ENCODE assay signal across 8 cellular contexts in genomic region chr12:7970475-7971252, GRCh38. TPM values are rescaled to one million over a fixed set of nuclear protein-coding genes. Genes with fewer than 3 reads are reported as not detected.
DNase-seq lines count a peak whose midpoint lies in the region; ATAC-seq and TF ChIP-seq lines count a peak whose summit lies in the region.

No MANE protein-coding gene starts in this region.

- peak in 1 of 2 experiments; percentile 43 for TF ChIP-seq CTCF in Caco-2 (IDR thresholded peaks at IDR 0.05; ENCODE audit: insufficient read depth in 1 of 2, low read depth in 1 of 2, low read length in 1 of 2, severe bottlenecking in 1 of 2, unreplicated experiment in 1 of 2)
- TF ChIP-seq CTCF in PC-9 (conservative IDR thresholded peaks at IDR 0.05), result no peak
- no peak for TF ChIP-seq CTCF in natural killer cell (IDR thresholded peaks at IDR 0.05)

- no peaks in the 10 kb centered on the region for H4K20me1 ChIP-seq in PC-9 (ENCODE audit: insufficient read depth)

- peak overlapping the region; percentile 65 for H3K27ac ChIP-seq in PC-9

- H3K36me3 ChIP-seq in Caco-2 (ENCODE audit: control insufficient read depth, insufficient read depth, low read length) (peaks cover 4% of the 10 kb centered on the region), PC-9 (ENCODE audit: low read depth) (no peaks in the 10 kb centered on the region)

- H3K4me1 Mint-ChIP-seq in Caco-2 (ENCODE audit: low read depth, unreplicated experiment), result peaks cover 15% of the 10 kb centered on the region
- peaks cover 40% of the 10 kb centered on the region for H3K4me1 Mint-ChIP-seq in activated T-helper 1 cell treated with anti-CD3 and anti-CD28 coated beads, Interleukin-12 subunit alpha, Interleukin-12 subunit beta, Interleukin-2, Interleukin-4 antibody, amounts not matched to agents 30 ng/mL and 10 ng/mL and 1 ng/mL, durations not matched to agents 14 hours and 24 hours and 36 hours (ENCODE audit: low read depth)
- H3K4me1 Mint-ChIP-seq in natural killer cell, result peaks cover 14 to 17% of the 10 kb centered on the region in 2 donors
- H3K4me1 Mint-ChIP-seq in stimulated activated naive B cell treated with anti-CD40 and anti-IgM and Interleukin-4, amounts not matched to agents 10 μg/mL and 1 μg/mL and 100 μg/mL, for 72 hours, result peaks cover 14 to 48% of the 10 kb centered on the region in 2 donors

- H3K27me3 Mint-ChIP-seq in Caco-2 (ENCODE audit: insufficient read depth, unreplicated experiment) (no peaks in the 10 kb centered on the region), natural killer cell (ENCODE audit: low read depth in 2 of 2) (no peaks in the 10 kb centered on the region)
- no peaks in the 10 kb centered on the region for H3K27me3 Mint-ChIP-seq in activated T-helper 1 cell treated with anti-CD3 and anti-CD28 coated beads, Interleukin-12 subunit alpha, Interleukin-12 subunit beta, Interleukin-2, Interleukin-4 antibody, amounts not matched to agents 30 ng/mL and 10 ng/mL and 1 ng/mL, durations not matched to agents 14 hours and 24 hours and 36 hours (ENCODE audit: insufficient read depth)
- no peaks in the 10 kb centered on the region for H3K27me3 Mint-ChIP-seq in stimulated activated naive B cell treated with anti-CD40 and anti-IgM and Interleukin-4, amounts not matched to agents 10 μg/mL and 1 μg/mL and 100 μg/mL, for 72 hours

- H3K9me3 Mint-ChIP-seq in Caco-2 (ENCODE audit: unreplicated experiment), result no peaks in the 10 kb centered on the region
- no peaks in the 10 kb centered on the region for H3K9me3 Mint-ChIP-seq in activated T-helper 1 cell treated with anti-CD3 and anti-CD28 coated beads, Interleukin-12 subunit alpha, Interleukin-12 subunit beta, Interleukin-2, Interleukin-4 antibody, amounts not matched to agents 30 ng/mL and 10 ng/mL and 1 ng/mL, durations not matched to agents 14 hours and 24 hours and 36 hours
- H3K9me3 Mint-ChIP-seq in natural killer cell, result no peaks in the 10 kb centered on the region
- no peaks in the 10 kb centered on the region for H3K9me3 Mint-ChIP-seq in stimulated activated naive B cell treated with anti-CD40 and anti-IgM and Interleukin-4, amounts not matched to agents 10 μg/mL and 1 μg/mL and 100 μg/mL, for 72 hours

- POLR2A ChIA-PET in Caco-2 (lab: Charles Lee) (interaction anchor here (0.5 to 13.7 kb wide), 21 partner anchors 8 to 265 kb away, joined by 3 to 749 read pairs (median 5); partner anchors contain the start of gene SLC2A3), PC-9 (lab: Charles Lee; ENCODE audit: unreplicated experiment) (interaction anchor here (0.5 to 0.9 kb wide), 7 partner anchors 10 to 336 kb away, joined by 3 to 14 read pairs (median 6); no protein-coding TSS in a partner anchor)

- H3K79me2 ChIP-seq in PC-9 (ENCODE audit: low read depth), result peaks cover 5% of the 10 kb centered on the region; the same call in 1 of the 2 replicates

- peaks cover 85% of the 10 kb centered on the region for H3K36me3 Mint-ChIP-seq in Caco-2 (ENCODE audit: insufficient read depth, unreplicated experiment)
- H3K36me3 Mint-ChIP-seq in activated T-helper 1 cell treated with anti-CD3 and anti-CD28 coated beads, Interleukin-12 subunit alpha, Interleukin-12 subunit beta, Interleukin-2, Interleukin-4 antibody, amounts not matched to agents 30 ng/mL and 10 ng/mL and 1 ng/mL, durations not matched to agents 14 hours and 24 hours and 36 hours (ENCODE audit: low read depth), result peaks cover 17% of the 10 kb centered on the region
- H3K36me3 Mint-ChIP-seq in natural killer cell, result no peaks in the 10 kb centered on the region
- peaks cover 0 to 1% of the 10 kb centered on the region in 2 donors for H3K36me3 Mint-ChIP-seq in stimulated activated naive B cell treated with anti-CD40 and anti-IgM and Interleukin-4, amounts not matched to agents 10 μg/mL and 1 μg/mL and 100 μg/mL, for 72 hours

- no peaks in the 10 kb centered on the region for H3K9me3 ChIP-seq in Caco-2
- H3K9me3 ChIP-seq in PC-9 (ENCODE audit: insufficient read depth, low read depth), result no peaks in the 10 kb centered on the region

- H3K27me3 ChIP-seq in Caco-2 (replicated peaks; ENCODE audit: control insufficient read depth, insufficient read depth, low read length) (no peaks in the 10 kb centered on the region), PC-9 (ENCODE audit: insufficient read depth, low read depth) (no peaks in the 10 kb centered on the region)

- H3K4me2 ChIP-seq in PC-9, result peak overlapping the region; percentile 81

- DNase-seq in Caco-2, result peak; percentile 99
- peak; percentile 90 for DNase-seq in HS-27A (ENCODE audit: low read depth)
- DNase-seq in PC-9, result peak; percentile 90 to 98
- DNase-seq in activated T-helper 1 cell treated with anti-CD3 and anti-CD28 coated beads, Interleukin-12 subunit alpha, Interleukin-12 subunit beta, Interleukin-2, Interleukin-4 antibody, amounts not matched to agents 30 ng/mL and 10 ng/mL and 1 ng/mL, durations not matched to agents 14 hours and 24 hours and 36 hours (ENCODE audit: low spot score), result peak; percentile 85
- DNase-seq in fibroblast of gingiva (ENCODE audit: low read depth), result peak; percentile 96
- DNase-seq in natural killer cell, result peak; percentile 69
- peak; percentile 83 for DNase-seq in stimulated activated naive B cell treated with anti-CD40 and anti-IgM and Interleukin-4, amounts not matched to agents 10 μg/mL and 1 μg/mL and 100 μg/mL, for 72 hours

- H3F3A ChIP-seq in PC-9 (ENCODE audit: insufficient read depth, low read depth), result peaks cover 26% of the 10 kb centered on the region

- H3K4me3 ChIP-seq in Caco-2 (ENCODE audit: low read depth, low read length), result peak overlapping the region; percentile 43
- peak overlapping the region; percentile 58 for H3K4me3 ChIP-seq in PC-9

- CTCF ChIA-PET in Caco-2 (lab: Charles Lee) (interaction anchor here (0.7 to 1.7 kb wide), 10 partner anchors 10 to 125 kb away, joined by 3 to 9 read pairs (median 4); partner anchors contain the start of gene SLC2A3), PC-9 (lab: Charles Lee) (interaction anchor here (0.9 to 1.2 kb wide), 2 partner anchors 15 to 24 kb away, joined by 4 to 7 read pairs; no protein-coding TSS in a partner anchor)

- H2AFZ ChIP-seq in PC-9, result peak overlapping the region; percentile 86

- H3K4me1 ChIP-seq in Caco-2 (peaks cover 34% of the 10 kb centered on the region), PC-9 (replicated peaks; ENCODE audit: insufficient read depth) (peaks cover 18% of the 10 kb centered on the region)

- H3K27ac Mint-ChIP-seq in Caco-2 (ENCODE audit: unreplicated experiment) (peak overlapping the region; percentile 76), natural killer cell (peak overlapping the region; percentile 86 to 90)
- peak overlapping the region; percentile 100 for H3K27ac Mint-ChIP-seq in activated T-helper 1 cell treated with anti-CD3 and anti-CD28 coated beads, Interleukin-12 subunit alpha, Interleukin-12 subunit beta, Interleukin-2, Interleukin-4 antibody, amounts not matched to agents 30 ng/mL and 10 ng/mL and 1 ng/mL, durations not matched to agents 14 hours and 24 hours and 36 hours
- H3K27ac Mint-ChIP-seq in stimulated activated naive B cell treated with anti-CD40 and anti-IgM and Interleukin-4, amounts not matched to agents 10 μg/mL and 1 μg/mL and 100 μg/mL, for 72 hours, result peak overlapping the region; percentile 96

- no TSS peak for BruUV-seq in Caco-2 (replicated peaks; lab: Mats Ljungman, UMichigan)
- BruUV-seq in PC-9 (replicated peaks; lab: Mats Ljungman, UMichigan), result no TSS peak

- H3K4me3 Mint-ChIP-seq in Caco-2 (ENCODE audit: unreplicated experiment) (peak overlapping the region; percentile 75), natural killer cell (peak overlapping the region; percentile 82)
- H3K4me3 Mint-ChIP-seq in activated T-helper 1 cell treated with anti-CD3 and anti-CD28 coated beads, Interleukin-12 subunit alpha, Interleukin-12 subunit beta, Interleukin-2, Interleukin-4 antibody, amounts not matched to agents 30 ng/mL and 10 ng/mL and 1 ng/mL, durations not matched to agents 14 hours and 24 hours and 36 hours, result peak overlapping the region; percentile 98
- peak overlapping the region; percentile 81 to 82 for H3K4me3 Mint-ChIP-seq in stimulated activated naive B cell treated with anti-CD40 and anti-IgM and Interleukin-4, amounts not matched to agents 10 μg/mL and 1 μg/mL and 100 μg/mL, for 72 hours

- intact Hi-C loops in Caco-2 (cut with micrococcal nuclease; ENCODE audit: unreplicated experiment), result loop anchor here (1.0 kb wide), 5 partner anchors 10 to 56 kb away; partner anchors contain the start of gene SLC2A3
- intact Hi-C loops in PC-9 (cut with micrococcal nuclease; ENCODE audit: unreplicated experiment), result loop anchor here (2.0 kb wide), 1 partner anchor 24 kb away; no protein-coding TSS in a partner anchor
- intact Hi-C loops in activated T-helper 1 cell treated with anti-CD3 and anti-CD28 coated beads, Interleukin-12 subunit alpha, Interleukin-12 subunit beta, Interleukin-2, Interleukin-4 antibody, amounts not matched to agents 30 ng/mL and 10 ng/mL and 1 ng/mL, durations not matched to agents 14 hours and 24 hours and 36 hours (cut with micrococcal nuclease), result loop anchor here (1.0 to 2.0 kb wide), 6 partner anchors 10 to 112 kb away; partner anchors contain the start of genes NECAP1 and SLC2A3
- intact Hi-C loops in natural killer cell (cut with micrococcal nuclease), result loop anchor here (1.0 to 5.0 kb wide), 2 partner anchors 20 to 38 kb away; no protein-coding TSS in a partner anchor

- ATAC-seq in GM19467 (IDR thresholded peaks at IDR 0.05; ENCODE audit: unreplicated experiment) (peak; percentile 85), natural killer cell (peak; percentile 91 to 96 (median 92))
- peak; percentile 91 to 92 for ATAC-seq in stimulated activated naive B cell treated with anti-CD40 and anti-IgM and Interleukin-4, amounts not matched to agents 10 μg/mL and 1 μg/mL and 100 μg/mL, for 72 hours (replicated peaks)

- H3K9me2 ChIP-seq in PC-9 (ENCODE audit: insufficient read depth), result no peaks in the 10 kb centered on the region

RNA-seq across cellular contexts. Expression of gene SLC2A3, which starts 34.7 kb away (rescaled TPM):
- 2,966 and 3,303 TPM in 2 replicates for total RNA-seq in Caco-2 (2022)
- 24.9 and 26.2 TPM in 2 replicates for total RNA-seq in PC-9 (2021)
- total RNA-seq in activated T-helper 1 cell treated with anti-CD3 and anti-CD28 coated beads, Interleukin-12 subunit alpha, Interleukin-12 subunit beta, Interleukin-2, Interleukin-4 antibody, amounts not matched to agents 30 ng/mL and 10 ng/mL and 1 ng/mL, durations not matched to agents 14 hours and 24 hours and 36 hours, result 226 and 234 TPM in 2 replicates
- 100 to 1,000 TPM; 406 to 534 (median 427) TPM for total RNA-seq in natural killer cell

Comparison
In these comparisons a context has a peak if more than half of its experiments do, and no peak if none do; other contexts are left out.
1. Peak in every context shown above with its lines: DNase-seq, ATAC-seq, H3K4me3 ChIP-seq and H3K27ac ChIP-seq.